Comparison of ENCODE assay signal across 21 cellular contexts in genomic region chr16:67086829-67087228, GRCh38. TPM values are rescaled to one million over a fixed set of nuclear protein-coding genes. Genes with fewer than 3 reads are reported as not detected.
DNase-seq lines count a peak whose midpoint lies in the region; TF ChIP-seq lines count a peak whose summit lies in the region.
"Had no signal": no experiment of that assay in that cellular context is flagged by ENCODE, and none has a peak within 500 bp of the region (broad histone marks: within the 10 kb centered on the region; RNA-seq: fewer than 3 reads in every experiment).

No MANE protein-coding gene starts in this region.

- CTCF ChIA-PET in PC-9 (lab: Charles Lee) = no interaction called here
- CTCF ChIA-PET in CD8-positive, alpha-beta memory T cell (lab: Charles Lee) = no interaction called here

- DNase-seq in T-helper 2 cell treated with Interferon-gamma antibody and Interleukin-4, amounts not matched to agents 5 μg/mL and 100 μg/mL, for 36 hours (ENCODE audit: low spot score) = no peak
- DNase-seq in T-helper 2 cell = no peak
- no peak for DNase-seq in Karpas-422
- DNase-seq in fibroblast of gingiva (ENCODE audit: low read depth) = peak; percentile 61
- no peak for DNase-seq in tibial nerve (ENCODE audit: low spot score in 2 of 2)
- DNase-seq in PC-9 = no peak
- no peak for DNase-seq in CD8-positive, alpha-beta memory T cell
- DNase-seq: activated naive CD4-positive, alpha-beta T cell treated with Interleukin-2 at 50 U/mL for 16 hours; activated T-cell treated with anti-CD3 and anti-CD28 coated beads for 4 hours; lower lobe of right lung; NCI-H1092; NCI-H2081 treated with DMSO at 0.1 percent for 48 hours; NCI-H510A treated with DMSO at 0.1 percent for 48 hours; pancreas; stimulated activated CD4-positive, alpha-beta T cell treated with anti-CD3 and anti-CD28 coated beads, Interleukin-2, amount 100 ng/mL, for 48 hours; stimulated activated naive CD8-positive, alpha-beta T cell treated with anti-CD3 and anti-CD28 coated beads, Interleukin-15, amount 100 ng/mL, for 72 hours had no signal

- H3K9me3 ChIP-seq in Karpas-422 (ENCODE audit: low read length) = no peaks in the 10 kb centered on the region
- H3K9me3 ChIP-seq in tibial nerve = no peaks in the 10 kb centered on the region
- no peaks in the 10 kb centered on the region for H3K9me3 ChIP-seq in PC-9 (ENCODE audit: insufficient read depth, low read depth)
- H3K9me3 ChIP-seq in CD8-positive, alpha-beta memory T cell (ENCODE audit: low read length) = no peaks in the 10 kb centered on the region
- H3K9me3 ChIP-seq: lower lobe of right lung, pancreas had no signal

- H3K36me3 ChIP-seq in Karpas-422 (ENCODE audit: insufficient read depth, low read length) (peaks cover 18% of the 10 kb centered on the region; the same call in 1 of the 2 replicates), tibial nerve (peaks cover 0 to 21% (median 0%) of the 10 kb centered on the region in 3 donors), PC-9 (ENCODE audit: low read depth) (no peaks in the 10 kb centered on the region)
- H3K36me3 ChIP-seq in CD8-positive, alpha-beta memory T cell (ENCODE audit: insufficient read depth, low read length) = peaks cover 6% of the 10 kb centered on the region

- no TSS peak for BruUV-seq in PC-9 (replicated peaks; lab: Mats Ljungman, UMichigan)

- no peak for TF ChIP-seq EP300 in tibial nerve (IDR thresholded peaks at IDR 0.05)

- intact Hi-C loops in PC-9 (cut with micrococcal nuclease; ENCODE audit: unreplicated experiment) = no loop called here

- no peaks in the 10 kb centered on the region for H3K9me3 Mint-ChIP-seq in T-helper 2 cell treated with Interferon-gamma antibody and Interleukin-4, amounts not matched to agents 5 μg/mL and 100 μg/mL, for 36 hours
- no peaks in the 10 kb centered on the region for H3K9me3 Mint-ChIP-seq in nephron
- no peaks in the 10 kb centered on the region for H3K9me3 Mint-ChIP-seq in CD8-positive, alpha-beta memory T cell
- H3K9me3 Mint-ChIP-seq: CD14-positive monocyte; stimulated activated naive CD8-positive, alpha-beta T cell treated with anti-CD3 and anti-CD28 coated beads, Interleukin-15, amount 100 ng/mL, for 72 hours; type B pancreatic cell had no signal

- H3K4me3 Mint-ChIP-seq in T-helper 2 cell treated with Interferon-gamma antibody and Interleukin-4, amounts not matched to agents 5 μg/mL and 100 μg/mL, for 36 hours = no peak overlapping the region
- peak overlapping the region in 1 of 3 experiments; percentile 3 for H3K4me3 Mint-ChIP-seq in nephron
- no peak overlapping the region for H3K4me3 Mint-ChIP-seq in CD8-positive, alpha-beta memory T cell
- H3K4me3 Mint-ChIP-seq: CD14-positive monocyte; stimulated activated naive CD8-positive, alpha-beta T cell treated with anti-CD3 and anti-CD28 coated beads, Interleukin-15, amount 100 ng/mL, for 72 hours; type B pancreatic cell had no signal

- H3K9me2 ChIP-seq in Karpas-422 (replicated peaks; ENCODE audit: insufficient read depth, low read length) = no peaks in the 10 kb centered on the region
- H3K9me2 ChIP-seq in PC-9 (ENCODE audit: insufficient read depth) = no peaks in the 10 kb centered on the region

- peaks cover 30% of the 10 kb centered on the region for H3K36me3 Mint-ChIP-seq in T-helper 2 cell treated with Interferon-gamma antibody and Interleukin-4, amounts not matched to agents 5 μg/mL and 100 μg/mL, for 36 hours (ENCODE audit: low read depth)
- peaks cover 11% of the 10 kb centered on the region for H3K36me3 Mint-ChIP-seq in nephron (ENCODE audit: low read depth)
- H3K36me3 Mint-ChIP-seq in CD8-positive, alpha-beta memory T cell = peaks cover 0 to 35% (median 7%) of the 10 kb centered on the region in 3 donors
- H3K36me3 Mint-ChIP-seq: type B pancreatic cell had no signal

- peak overlapping the region; percentile 19 for H3K27ac Mint-ChIP-seq in T-helper 2 cell treated with Interferon-gamma antibody and Interleukin-4, amounts not matched to agents 5 μg/mL and 100 μg/mL, for 36 hours
- H3K27ac Mint-ChIP-seq in nephron = peak overlapping the region; percentile 71 to 84 (median 83)
- peak overlapping the region in 3 of 8 donors; percentile 10 to 39 (median 15) for H3K27ac Mint-ChIP-seq in CD8-positive, alpha-beta memory T cell
- H3K27ac Mint-ChIP-seq: CD14-positive monocyte; stimulated activated naive CD8-positive, alpha-beta T cell treated with anti-CD3 and anti-CD28 coated beads, Interleukin-15, amount 100 ng/mL, for 72 hours; type B pancreatic cell had no signal

- no peak overlapping the region for H3K4me3 ChIP-seq in Karpas-422 (ENCODE audit: low read length)
- no peak overlapping the region for H3K4me3 ChIP-seq in tibial nerve
- H3K4me3 ChIP-seq in PC-9 = no peak overlapping the region
- H3K4me3 ChIP-seq in CD8-positive, alpha-beta memory T cell (ENCODE audit: low read length) = no peak overlapping the region
- H3K4me3 ChIP-seq: coronary artery, lower lobe of right lung, pancreas had no signal

- TF ChIP-seq CTCF in nephron (IDR thresholded peaks at IDR 0.05; ENCODE audit: unreplicated experiment in 3 of 3) (no peak), tibial nerve (IDR thresholded peaks at IDR 0.05) (no peak), PC-9 (conservative IDR thresholded peaks at IDR 0.05) (no peak)

- H3K27ac ChIP-seq in Karpas-422 (ENCODE audit: low read length) (0 out of 2 replicates have a peak overlapping the region, but pooled peaks have one; percentile 24), tibial nerve (no peak overlapping the region), PC-9 (no peak overlapping the region)
- no peak overlapping the region for H3K27ac ChIP-seq in CD8-positive, alpha-beta memory T cell (ENCODE audit: low read depth, low read length)
- H3K27ac ChIP-seq: coronary artery, lower lobe of right lung, pancreas, RWPE1 had no signal

- peaks cover 77% of the 10 kb centered on the region for H3K79me2 ChIP-seq in Karpas-422 (ENCODE audit: low read length)
- no peaks in the 10 kb centered on the region for H3K79me2 ChIP-seq in PC-9 (ENCODE audit: low read depth)

- H3K4me1 ChIP-seq in Karpas-422 (ENCODE audit: low read length) = peaks cover 48% of the 10 kb centered on the region
- peaks cover 0 to 50% (median 11%) of the 10 kb centered on the region in 4 donors for H3K4me1 ChIP-seq in tibial nerve
- H3K4me1 ChIP-seq in PC-9 (replicated peaks; ENCODE audit: insufficient read depth) = no peaks in the 10 kb centered on the region
- no peaks in the 10 kb centered on the region for H3K4me1 ChIP-seq in CD8-positive, alpha-beta memory T cell (ENCODE audit: insufficient read depth, low read length)
- H3K4me1 ChIP-seq: pancreas had no signal

- H2AFZ ChIP-seq in Karpas-422 (ENCODE audit: low read length) = no peak overlapping the region
- H2AFZ ChIP-seq in PC-9 = no peak overlapping the region

- TF ChIP-seq POLR2A in tibial nerve (IDR thresholded peaks at IDR 0.05) = no peak

- H3K4me1 Mint-ChIP-seq in T-helper 2 cell treated with Interferon-gamma antibody and Interleukin-4, amounts not matched to agents 5 μg/mL and 100 μg/mL, for 36 hours (ENCODE audit: low read depth) = peaks cover 10% of the 10 kb centered on the region
- H3K4me1 Mint-ChIP-seq in nephron = peaks cover 48% of the 10 kb centered on the region
- peaks cover 9 to 17% (median 15%) of the 10 kb centered on the region in 3 donors for H3K4me1 Mint-ChIP-seq in CD8-positive, alpha-beta memory T cell

- no peak overlapping the region for H3K9ac ChIP-seq in Karpas-422 (ENCODE audit: low read length)

- H4K20me1 ChIP-seq in Karpas-422 (ENCODE audit: insufficient read depth, low read depth, low read length) (no peaks in the 10 kb centered on the region), PC-9 (ENCODE audit: insufficient read depth) (no peaks in the 10 kb centered on the region; the same call in 1 of the 2 replicates)

- no peaks in the 10 kb centered on the region; the same call in 1 of the 2 replicates for H3F3A ChIP-seq in PC-9 (ENCODE audit: insufficient read depth, low read depth)

- H3K27me3 ChIP-seq in Karpas-422 (ENCODE audit: low read length) (no peaks in the 10 kb centered on the region), tibial nerve (no peaks in the 10 kb centered on the region), PC-9 (ENCODE audit: insufficient read depth, low read depth) (no peaks in the 10 kb centered on the region)
- no peaks in the 10 kb centered on the region for H3K27me3 ChIP-seq in CD8-positive, alpha-beta memory T cell (ENCODE audit: insufficient read depth, low read length, poor library complexity, severe bottlenecking)
- H3K27me3 ChIP-seq: pancreas had no signal

- POLR2A ChIA-PET in PC-9 (lab: Charles Lee; ENCODE audit: unreplicated experiment) = interaction anchor here (0.6 kb wide), 1 partner anchor 769 kb away, joined by 3 read pairs; no protein-coding TSS in a partner anchor
- POLR2A ChIA-PET in CD8-positive, alpha-beta memory T cell (lab: Charles Lee) = no interaction called here

- H3K4me2 ChIP-seq in Karpas-422 (ENCODE audit: low read depth, low read length, poor library complexity, severe bottlenecking) = no peak overlapping the region
- H3K4me2 ChIP-seq in PC-9 = no peak overlapping the region

- H3K27me3 Mint-ChIP-seq in T-helper 2 cell treated with Interferon-gamma antibody and Interleukin-4, amounts not matched to agents 5 μg/mL and 100 μg/mL, for 36 hours (ENCODE audit: low read depth) = no peaks in the 10 kb centered on the region
- H3K27me3 Mint-ChIP-seq in nephron (ENCODE audit: low read depth) = no peaks in the 10 kb centered on the region
- H3K27me3 Mint-ChIP-seq in CD8-positive, alpha-beta memory T cell = no peaks in the 10 kb centered on the region
- H3K27me3 Mint-ChIP-seq: stimulated activated naive CD8-positive, alpha-beta T cell treated with anti-CD3 and anti-CD28 coated beads, Interleukin-15, amount 100 ng/mL, for 72 hours; type B pancreatic cell had no signal

RNA-seq across cellular contexts. Expression of gene PHAF1, which starts 22.9 kb away (rescaled TPM):
- 16.8 and 30.7 TPM in 2 replicates for total RNA-seq in Karpas-422 (2014; rRNA removed; shearing (Covaris generic); ENCODE audit: low replicate concordance)
- total RNA-seq in tibial nerve (10 to 100 TPM; 22.2 to 34.5 (median 28.1) TPM), PC-9 (2021) (19.5 and 21.1 TPM in 2 replicates)
- total RNA-seq in CD8-positive, alpha-beta memory T cell = 10 to 100 TPM; 20.2 to 21.2 TPM
- 14.7 TPM for polyA plus RNA-seq in CD8-positive, alpha-beta memory T cell

RNA-seq across cellular contexts. Expression of gene CBFB, which starts 57.9 kb away (rescaled TPM):
- total RNA-seq in Karpas-422 (2014; rRNA removed; shearing (Covaris generic); ENCODE audit: low replicate concordance) = 55.6 and 79.3 TPM in 2 replicates
- total RNA-seq in tibial nerve (10 to 100 TPM; 46.7 to 70.5 (median 59.9) TPM), PC-9 (2021) (58.7 and 63.3 TPM in 2 replicates)
- total RNA-seq in CD8-positive, alpha-beta memory T cell = 100 to 1,000 TPM; 132 to 141 TPM
- 100 TPM for polyA plus RNA-seq in CD8-positive, alpha-beta memory T cell
